In the genomic region with DNA sequence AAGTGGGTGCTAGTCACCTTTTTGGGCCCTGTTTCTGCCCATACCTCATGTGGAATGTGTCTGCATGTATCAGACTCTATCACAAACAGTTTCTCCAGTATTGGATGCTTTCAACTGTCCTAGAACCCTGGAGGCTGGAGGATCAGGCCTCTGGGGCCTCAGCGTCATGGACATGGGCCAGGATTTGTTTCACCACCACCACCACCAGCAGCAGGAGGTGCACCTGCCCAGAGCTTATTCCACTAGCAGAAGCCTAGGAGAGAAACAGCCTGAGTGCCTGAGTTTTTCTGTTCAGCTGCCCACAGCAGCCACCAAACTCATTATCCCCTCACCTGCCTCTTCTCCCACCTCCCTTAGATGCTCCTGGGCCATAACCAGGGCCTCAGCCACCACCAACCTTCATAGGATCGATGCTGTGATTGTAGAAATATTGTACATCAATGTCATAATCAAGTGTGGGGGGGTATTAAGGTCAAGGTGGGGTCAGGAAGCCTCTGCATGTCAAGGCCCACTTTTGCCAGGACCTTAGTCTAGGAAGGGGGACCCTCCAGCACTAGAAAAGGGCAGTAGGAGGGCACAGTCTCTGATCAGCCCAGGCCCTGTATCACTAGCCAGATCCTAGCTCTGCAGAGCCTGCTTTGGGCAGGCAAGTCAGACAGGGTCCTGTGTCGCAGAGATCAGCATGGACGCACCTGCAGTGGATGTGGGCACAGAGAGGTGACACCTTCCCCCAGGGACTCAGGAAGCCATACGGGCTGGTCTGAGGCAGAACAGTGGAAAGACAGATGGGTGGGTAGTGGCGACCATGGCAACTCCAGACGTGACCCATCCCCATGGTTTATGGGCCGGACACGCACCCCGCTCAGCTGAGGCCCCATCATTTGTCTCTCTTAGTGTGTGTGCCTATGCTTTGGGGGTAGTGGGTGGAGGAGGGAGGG, we compare ENCODE assay signal across 20 cellular contexts. TPM values are rescaled to one million over a fixed set of nuclear protein-coding genes. Genes with fewer than 3 reads are reported as not detected.
DNase-seq lines count a peak whose midpoint lies in the region; ATAC-seq and TF ChIP-seq lines count a peak whose summit lies in the region.
"Had no signal": no experiment of that assay in that cellular context is flagged by ENCODE, and none has a peak within 500 bp of the region (broad histone marks: within the 10 kb centered on the region; RNA-seq: fewer than 3 reads in every experiment).

No MANE protein-coding gene starts in this region.

- peak; percentile 55 for DNase-seq in activated CD8-positive, alpha-beta memory T cell treated with anti-CD3 and anti-CD28 coated beads for 24 hours
- no peak for DNase-seq in activated CD8-positive, alpha-beta memory T cell treated with anti-CD3 and anti-CD28 coated beads, Interleukin-2, amount 50 U/mL, for 4 hours
- no peak for DNase-seq in CD4-positive, alpha-beta memory T cell
- DNase-seq in activated naive CD8-positive, alpha-beta T cell treated with anti-CD3 and anti-CD28 coated beads, Interleukin-2, amount 10 ng/mL, durations not matched to agents 7 days and 5 days: no peak
- no peak for DNase-seq in neural crest cell (ENCODE audit: low read depth, low spot score)
- no peak for DNase-seq in NCI-H1048 (lab: John Stamatoyannopoulos, UW)
- DNase-seq in coronary artery (ENCODE audit: low spot score): no peak
- DNase-seq: DMS153; erythroblast; kidney glomerular epithelial cell; MM.1S; NCI-H1694 treated with DMSO at 0.1 percent for 48 hours; NCI-H446 treated with DMSO at 0.1 percent for 48 hours; posterior cingulate gyrus; stimulated activated CD4-positive, alpha-beta T cell treated with anti-CD3 and anti-CD28 coated beads, Interleukin-1b, Interleukin-23, amount 100 ng/mL, for 48 hours; stomach had no signal

- H3K9me3 Mint-ChIP-seq in CD4-positive, alpha-beta memory T cell: peaks cover 0 to 3% (median 0%) of the 10 kb centered on the region in 8 donors
- no peaks in the 10 kb centered on the region for H3K9me3 Mint-ChIP-seq in activated naive CD8-positive, alpha-beta T cell treated with anti-CD3 and anti-CD28 coated beads, Interleukin-2, amount 10 ng/mL, durations not matched to agents 7 days and 5 days
- H3K9me3 Mint-ChIP-seq in neural crest cell: peaks cover 16% of the 10 kb centered on the region
- H3K9me3 Mint-ChIP-seq: nephron had no signal

- H3K4me1 ChIP-seq in CD4-positive, alpha-beta memory T cell (ENCODE audit: insufficient read depth, low read length): peaks cover under 1% of the 10 kb centered on the region

- CTCF ChIA-PET in CD4-positive, alpha-beta memory T cell (lab: Charles Lee; ENCODE audit: partially characterized antibody): no interaction called here

- H3K9me3 ChIP-seq in CD4-positive, alpha-beta memory T cell (ENCODE audit: control insufficient read depth in 1 of 2, low read length in 2 of 2): no peaks in the 10 kb centered on the region
- H3K9me3 ChIP-seq: adrenal gland, stomach had no signal

- peaks cover 39% of the 10 kb centered on the region for H3K36me3 ChIP-seq in CD4-positive, alpha-beta memory T cell (ENCODE audit: insufficient read depth, low read length)

- H3K27ac ChIP-seq in CD4-positive, alpha-beta memory T cell (ENCODE audit: low read depth, low read length): no peak overlapping the region
- H3K27ac ChIP-seq in coronary artery: no peak overlapping the region
- H3K27ac ChIP-seq: adrenal gland, C4-2B, stomach had no signal

- H3K4me3 Mint-ChIP-seq in CD4-positive, alpha-beta memory T cell: no peak overlapping the region
- no peak overlapping the region for H3K4me3 Mint-ChIP-seq in activated naive CD8-positive, alpha-beta T cell treated with anti-CD3 and anti-CD28 coated beads, Interleukin-2, amount 10 ng/mL, durations not matched to agents 7 days and 5 days
- peak overlapping the region; percentile 28 for H3K4me3 Mint-ChIP-seq in neural crest cell
- H3K4me3 Mint-ChIP-seq: nephron had no signal

- H3K27me3 Mint-ChIP-seq in CD4-positive, alpha-beta memory T cell: no peaks in the 10 kb centered on the region
- H3K27me3 Mint-ChIP-seq in activated naive CD8-positive, alpha-beta T cell treated with anti-CD3 and anti-CD28 coated beads, Interleukin-2, amount 10 ng/mL, durations not matched to agents 7 days and 5 days: no peaks in the 10 kb centered on the region
- peaks cover 1% of the 10 kb centered on the region for H3K27me3 Mint-ChIP-seq in neural crest cell (ENCODE audit: low read depth)

- peak overlapping the region; percentile 0 to 63 (median 40) for H3K27ac Mint-ChIP-seq in CD4-positive, alpha-beta memory T cell
- H3K27ac Mint-ChIP-seq in activated naive CD8-positive, alpha-beta T cell treated with anti-CD3 and anti-CD28 coated beads, Interleukin-2, amount 10 ng/mL, durations not matched to agents 7 days and 5 days: peak overlapping the region; percentile 31
- H3K27ac Mint-ChIP-seq in neural crest cell (ENCODE audit: unreplicated experiment): no peak overlapping the region

- no peaks in the 10 kb centered on the region for H3K27me3 ChIP-seq in CD4-positive, alpha-beta memory T cell (ENCODE audit: insufficient read depth, low read length)
- H3K27me3 ChIP-seq: adrenal gland, stomach had no signal

- no peak for ATAC-seq in activated naive CD8-positive, alpha-beta T cell treated with anti-CD3 and anti-CD28 coated beads, Interleukin-2, amount 10 ng/mL, durations not matched to agents 7 days and 5 days (ENCODE audit: low read depth)
- no peak for ATAC-seq in HG03457 (IDR thresholded peaks at IDR 0.05; ENCODE audit: unreplicated experiment)

- H3K4me1 Mint-ChIP-seq in CD4-positive, alpha-beta memory T cell: peaks cover 4 to 24% (median 12%) of the 10 kb centered on the region in 4 donors
- H3K4me1 Mint-ChIP-seq in activated naive CD8-positive, alpha-beta T cell treated with anti-CD3 and anti-CD28 coated beads, Interleukin-2, amount 10 ng/mL, durations not matched to agents 7 days and 5 days: peaks cover 3% of the 10 kb centered on the region
- H3K4me1 Mint-ChIP-seq in neural crest cell: peaks cover 3% of the 10 kb centered on the region

- H3K4me3 ChIP-seq in CD4-positive, alpha-beta memory T cell (ENCODE audit: low read length in 2 of 2): no peak overlapping the region
- no peak overlapping the region for H3K4me3 ChIP-seq in coronary artery
- H3K4me3 ChIP-seq: adrenal gland, stomach had no signal

- intact Hi-C loops in CD4-positive, alpha-beta memory T cell (cut with micrococcal nuclease): no loop called here

- POLR2A ChIA-PET in CD4-positive, alpha-beta memory T cell (lab: Charles Lee; ENCODE audit: partially characterized antibody): no interaction called here
- POLR2A ChIA-PET in activated naive CD8-positive, alpha-beta T cell treated with anti-CD3 and anti-CD28 coated beads, Interleukin-2, amount 10 ng/mL, durations not matched to agents 7 days and 5 days (lab: Charles Lee): no interaction called here

- peaks cover 15 to 40% of the 10 kb centered on the region in 2 donors for H3K36me3 Mint-ChIP-seq in CD4-positive, alpha-beta memory T cell
- peaks cover 7% of the 10 kb centered on the region for H3K36me3 Mint-ChIP-seq in activated naive CD8-positive, alpha-beta T cell treated with anti-CD3 and anti-CD28 coated beads, Interleukin-2, amount 10 ng/mL, durations not matched to agents 7 days and 5 days
- H3K36me3 Mint-ChIP-seq in neural crest cell (ENCODE audit: low read depth): peaks cover 33% of the 10 kb centered on the region

- TF ChIP-seq CTCF in neural crest cell (conservative IDR thresholded peaks at IDR 0.05): no peak
- no peak for TF ChIP-seq CTCF in coronary artery (IDR thresholded peaks at IDR 0.05)

RNA-seq across cellular contexts. Expression of gene DMAP1, which starts 9.4 kb away (rescaled TPM):
- 10 to 100 TPM; 81.7 to 82.6 TPM for total RNA-seq in CD4-positive, alpha-beta memory T cell
- polyA plus RNA-seq in CD4-positive, alpha-beta memory T cell: 10 to 100 TPM; 33.1 to 42.9 TPM
- 10 to 100 TPM; 53.3 to 58.6 TPM for total RNA-seq in activated naive CD8-positive, alpha-beta T cell treated with anti-CD3 and anti-CD28 coated beads, Interleukin-2, amount 10 ng/mL, durations not matched to agents 7 days and 5 days
- 57.1 and 58.7 TPM in 2 replicates for total RNA-seq in neural crest cell
